In the genomic region with DNA sequence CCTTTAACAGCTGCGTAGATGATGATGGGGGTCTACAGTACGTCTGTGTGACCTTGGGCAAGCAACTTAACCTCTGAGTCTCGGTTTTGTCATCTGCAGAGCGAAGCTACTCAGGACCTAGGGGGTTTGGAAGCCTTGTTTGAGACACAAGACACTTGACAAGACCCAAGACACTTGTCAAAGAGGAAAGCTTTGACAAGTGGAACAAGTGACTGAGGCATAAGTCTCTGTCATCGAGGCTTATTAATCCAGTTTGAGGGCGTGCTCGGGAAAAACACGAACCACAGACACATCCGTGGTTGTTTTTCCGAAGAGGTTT, we compare ENCODE assay signal across 8 cellular contexts. TPM values are rescaled to one million over a fixed set of nuclear protein-coding genes. Genes with fewer than 3 reads are reported as not detected.
DNase-seq lines count a peak whose midpoint lies in the region; ATAC-seq and TF ChIP-seq lines count a peak whose summit lies in the region.

No MANE protein-coding gene starts in this region.

- H3K4me3 ChIP-seq in breast epithelium (peak overlapping the region; percentile 47 to 81 (median 73)), mucosa of rectum (ENCODE audit: low read length in 2 of 2) (peak overlapping the region; percentile 76 to 78)

- intact Hi-C loops in breast epithelium (cut with DNase I; ENCODE audit: low total_unique reads) = no loop called here

- ATAC-seq in GM21576 (IDR thresholded peaks at IDR 0.05; ENCODE audit: unreplicated experiment) (no peak), GM18867 (IDR thresholded peaks at IDR 0.05; ENCODE audit: unreplicated experiment) (no peak)

- peaks cover 0 to 6% of the 10 kb centered on the region in 2 donors for H3K4me1 ChIP-seq in breast epithelium
- peaks cover 9 to 14% of the 10 kb centered on the region in 2 donors for H3K4me1 ChIP-seq in mucosa of rectum (ENCODE audit: control insufficient read depth in 2 of 2, insufficient read depth in 2 of 2, low read length in 2 of 2)

- no peaks in the 10 kb centered on the region for H3K9me3 ChIP-seq in breast epithelium
- H3K9me3 ChIP-seq in mucosa of rectum (ENCODE audit: control insufficient read depth in 2 of 2, low read length in 2 of 2) = no peaks in the 10 kb centered on the region

- no peak overlapping the region for H3K9ac ChIP-seq in mucosa of rectum (ENCODE audit: low read depth in 1 of 2, low read length in 2 of 2)

- H3K36me3 ChIP-seq in breast epithelium = no peaks in the 10 kb centered on the region
- H3K36me3 ChIP-seq in mucosa of rectum (ENCODE audit: control insufficient read depth in 2 of 2, insufficient read depth in 2 of 2, low read length in 2 of 2) = no peaks in the 10 kb centered on the region

- H3K27ac ChIP-seq in breast epithelium (peak overlapping the region; percentile 53 to 77), mucosa of rectum (ENCODE audit: low read depth in 2 of 2, low read length in 2 of 2) (peak overlapping the region; percentile 24 to 38)

- H3K27me3 ChIP-seq in breast epithelium (no peaks in the 10 kb centered on the region), mucosa of rectum (ENCODE audit: control insufficient read depth in 2 of 2, insufficient read depth in 2 of 2, low read length in 2 of 2) (no peaks in the 10 kb centered on the region)

- no peak for TF ChIP-seq CTCF in breast epithelium (IDR thresholded peaks at IDR 0.05)

- no peak for TF ChIP-seq POLR2A in breast epithelium (IDR thresholded peaks at IDR 0.05)

- peak; percentile 4 to 35 for DNase-seq in stimulated activated CD4-positive, alpha-beta T cell treated with anti-CD3 and anti-CD28 coated beads, Interleukin-4, amount 100 ng/mL, for 4 hours
- DNase-seq in stimulated activated CD4-positive, alpha-beta T cell treated with anti-CD3 and anti-CD28 coated beads, Interleukin-4, amount 100 ng/mL, for 24 hours = no peak
- DNase-seq in breast epithelium (ENCODE audit: low spot score in 2 of 2) (no peak), LoVo (ENCODE audit: low spot score) (no peak)
- no peak for DNase-seq in activated effector memory CD4-positive, alpha-beta T cell treated with anti-CD3 and anti-CD28 coated beads, Interleukin-2, amount 50 U/mL, for 16 hours

RNA-seq across cellular contexts. Expression of gene PC, which starts 0.7 kb away (rescaled TPM):
- 100 to 1,000 TPM in 1 of 3 donors, 10 to 100 TPM in 2; 35.4 to 137 (median 50.2) TPM for total RNA-seq in breast epithelium

RNA-seq across cellular contexts. Expression of gene C11orf86, which starts 16.2 kb away (rescaled TPM):
- total RNA-seq in breast epithelium = not detected

Comparison
In these comparisons a context has a peak if more than half of its experiments do, and no peak if none do; other contexts are left out.
1. DNase-seq: peak in stimulated activated CD4-positive, alpha-beta T cell treated with anti-CD3 and anti-CD28 coated beads, Interleukin-4, amount 100 ng/mL, for 4 hours (2 of 2); none in stimulated activated CD4-positive, alpha-beta T cell treated with anti-CD3 and anti-CD28 coated beads, Interleukin-4, amount 100 ng/mL, for 24 hours (single experiment), breast epithelium (0 of 2), LoVo (single experiment) and activated effector memory CD4-positive, alpha-beta T cell treated with anti-CD3 and anti-CD28 coated beads, Interleukin-2, amount 50 U/mL, for 16 hours (single experiment).